35 cellular contexts compared by ENCODE assay signal in the genomic region with DNA sequence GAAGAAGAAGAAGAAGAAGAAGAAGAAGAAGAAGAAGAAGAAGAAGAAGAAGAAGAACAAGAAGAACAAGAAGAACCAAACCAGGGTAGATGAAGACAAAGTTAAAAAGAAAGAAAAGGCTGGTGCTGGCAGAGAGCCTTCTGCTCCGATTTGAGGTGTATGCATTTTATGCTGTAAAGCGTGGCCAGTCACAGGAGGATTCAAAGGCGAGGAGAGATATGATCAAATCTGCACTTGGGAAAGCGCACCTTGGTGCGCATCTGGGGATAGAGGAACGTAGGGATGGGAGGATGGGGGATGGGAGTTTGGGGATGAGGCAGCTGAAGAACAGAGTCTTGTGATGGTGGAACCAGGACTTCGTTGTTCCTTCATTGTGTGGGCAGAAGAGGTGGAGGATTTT. TPM values are rescaled to one million over a fixed set of nuclear protein-coding genes. Genes with fewer than 3 reads are reported as not detected.
"Had no signal": no experiment of that assay in that cellular context is flagged by ENCODE, and none has a peak within 500 bp of the region (broad histone marks: within the 10 kb centered on the region; RNA-seq: fewer than 3 reads in every experiment).

A gene with protein sequence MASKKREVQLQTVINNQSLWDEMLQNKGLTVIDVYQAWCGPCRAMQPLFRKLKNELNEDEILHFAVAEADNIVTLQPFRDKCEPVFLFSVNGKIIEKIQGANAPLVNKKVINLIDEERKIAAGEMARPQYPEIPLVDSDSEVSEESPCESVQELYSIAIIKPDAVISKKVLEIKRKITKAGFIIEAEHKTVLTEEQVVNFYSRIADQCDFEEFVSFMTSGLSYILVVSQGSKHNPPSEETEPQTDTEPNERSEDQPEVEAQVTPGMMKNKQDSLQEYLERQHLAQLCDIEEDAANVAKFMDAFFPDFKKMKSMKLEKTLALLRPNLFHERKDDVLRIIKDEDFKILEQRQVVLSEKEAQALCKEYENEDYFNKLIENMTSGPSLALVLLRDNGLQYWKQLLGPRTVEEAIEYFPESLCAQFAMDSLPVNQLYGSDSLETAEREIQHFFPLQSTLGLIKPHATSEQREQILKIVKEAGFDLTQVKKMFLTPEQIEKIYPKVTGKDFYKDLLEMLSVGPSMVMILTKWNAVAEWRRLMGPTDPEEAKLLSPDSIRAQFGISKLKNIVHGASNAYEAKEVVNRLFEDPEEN (plus strand): TSS at position 301 of the 400 bp plus-strand sequence. CDS start 1,670 bp downstream, outside the sequence.

- H3K4me1 Mint-ChIP-seq: activated CD4-positive, alpha-beta memory T cell treated with anti-CD3 and anti-CD28 coated beads, Interleukin-2, amount 10 ng/mL, durations not matched to agents 7 days and 5 days; activated CD8-positive, alpha-beta memory T cell treated with anti-CD3 and anti-CD28 coated beads, Interleukin-2, amount 10 ng/mL, durations not matched to agents 7 days and 5 days; activated naive CD4-positive, alpha-beta T cell treated with anti-CD3 and anti-CD28 coated beads, Interleukin-2, amount 10 ng/mL, durations not matched to agents 7 days and 5 days; activated naive CD8-positive, alpha-beta T cell treated with anti-CD3 and anti-CD28 coated beads for 36 hours had no signal

- H3K9me3 ChIP-seq: Peyer's patch, SJSA1, SK-N-SH had no signal

- DNase-seq: activated CD4-positive, alpha-beta memory T cell treated with anti-CD3 and anti-CD28 coated beads, Interleukin-2, amount 10 ng/mL, durations not matched to agents 7 days and 5 days; activated CD4-positive, alpha-beta T cell treated with anti-CD3 and anti-CD28 coated beads for 1 hour; activated CD4-positive, alpha-beta T cell treated with anti-CD3 and anti-CD28 coated beads for 48 hours; activated CD4-positive, CD25-positive, alpha-beta regulatory T cell; activated CD8-positive, alpha-beta memory T cell treated with anti-CD3 and anti-CD28 coated beads for 24 hours; activated CD8-positive, alpha-beta memory T cell treated with anti-CD3 and anti-CD28 coated beads, Interleukin-2, amount 10 ng/mL, durations not matched to agents 7 days and 5 days; activated CD8-positive, alpha-beta memory T cell treated with anti-CD3 and anti-CD28 coated beads, Interleukin-2, amount 50 U/mL, for 48 hours; activated effector memory CD4-positive, alpha-beta T cell treated with Interleukin-2 at 50 U/mL for 16 hours; activated naive CD4-positive, alpha-beta T cell treated with anti-CD3 and anti-CD28 coated beads, Interleukin-2, amount 10 ng/mL, durations not matched to agents 7 days and 5 days; activated naive CD8-positive, alpha-beta T cell treated with anti-CD3 and anti-CD28 coated beads for 36 hours; activated T-cell treated with anti-CD3 and anti-CD28 coated beads, Interleukin-2, amount 50 U/mL, for 48 hours; amniotic stem cell; aorta; brain microvascular endothelial cell; central memory CD4-positive, alpha-beta T cell; Karpas-422; KBM-7; NCI-H1105; NCI-H1417 treated with DMSO at 0.1 percent for 48 hours; NCI-H1930; NCI-H2081 treated with DMSO at 0.1 percent for 48 hours; NCI-H2171; NCI-H2227 treated with DMSO at 0.1 percent for 48 hours; NCI-H446; NCI-H510A treated with DMSO at 0.1 percent for 48 hours; NCI-H69; NCI-H82; Peyer's patch; RPMI8226; SHP77 treated with DMSO at 0.1 percent for 48 hours; SK-N-SH; T-helper 9 cell had no signal

- H3K4me2 ChIP-seq: SK-N-SH had no signal

- H3K4me1 ChIP-seq: Peyer's patch, SJSA1 had no signal

- H3K9me2 ChIP-seq: SK-N-SH had no signal

- ATAC-seq: activated CD8-positive, alpha-beta memory T cell treated with anti-CD3 and anti-CD28 coated beads, Interleukin-2, amount 10 ng/mL, durations not matched to agents 7 days and 5 days had no signal

- H3K4me3 Mint-ChIP-seq: activated CD4-positive, alpha-beta memory T cell treated with anti-CD3 and anti-CD28 coated beads, Interleukin-2, amount 10 ng/mL, durations not matched to agents 7 days and 5 days; activated CD8-positive, alpha-beta memory T cell treated with anti-CD3 and anti-CD28 coated beads, Interleukin-2, amount 10 ng/mL, durations not matched to agents 7 days and 5 days; activated naive CD4-positive, alpha-beta T cell treated with anti-CD3 and anti-CD28 coated beads, Interleukin-2, amount 10 ng/mL, durations not matched to agents 7 days and 5 days; activated naive CD8-positive, alpha-beta T cell treated with anti-CD3 and anti-CD28 coated beads for 36 hours; T-helper 1 cell treated with Interleukin-12 subunit alpha and Interleukin-12 subunit beta and Interleukin-4 antibody, amounts not matched to agents 30 μg/mL and 1 μg/mL, for 36 hours had no signal

- H3K36me3 Mint-ChIP-seq: activated CD8-positive, alpha-beta memory T cell treated with anti-CD3 and anti-CD28 coated beads, Interleukin-2, amount 10 ng/mL, durations not matched to agents 7 days and 5 days; activated naive CD4-positive, alpha-beta T cell treated with anti-CD3 and anti-CD28 coated beads, Interleukin-2, amount 10 ng/mL, durations not matched to agents 7 days and 5 days had no signal

- H3K27ac Mint-ChIP-seq: activated CD4-positive, alpha-beta memory T cell treated with anti-CD3 and anti-CD28 coated beads, Interleukin-2, amount 10 ng/mL, durations not matched to agents 7 days and 5 days; activated CD8-positive, alpha-beta memory T cell treated with anti-CD3 and anti-CD28 coated beads, Interleukin-2, amount 10 ng/mL, durations not matched to agents 7 days and 5 days; activated naive CD4-positive, alpha-beta T cell treated with anti-CD3 and anti-CD28 coated beads, Interleukin-2, amount 10 ng/mL, durations not matched to agents 7 days and 5 days; activated naive CD8-positive, alpha-beta T cell treated with anti-CD3 and anti-CD28 coated beads for 36 hours; T-helper 1 cell treated with Interleukin-12 subunit alpha and Interleukin-12 subunit beta and Interleukin-4 antibody, amounts not matched to agents 30 μg/mL and 1 μg/mL, for 36 hours had no signal

- H3K27me3 ChIP-seq: brain microvascular endothelial cell, Peyer's patch, SJSA1 had no signal

- H3K27ac ChIP-seq: brain microvascular endothelial cell, Peyer's patch, SJSA1, VCaP had no signal

- H3K36me3 ChIP-seq: brain microvascular endothelial cell, Peyer's patch, SJSA1 had no signal

- H3K4me3 ChIP-seq: Peyer's patch, SJSA1 had no signal

RNA-seq across cellular contexts. Expression of the gene that starts here (rescaled TPM):
- total RNA-seq: activated CD4-positive, alpha-beta memory T cell treated with anti-CD3 and anti-CD28 coated beads, Interleukin-2, amount 10 ng/mL, durations not matched to agents 7 days and 5 days; activated CD8-positive, alpha-beta memory T cell treated with anti-CD3 and anti-CD28 coated beads, Interleukin-2, amount 10 ng/mL, durations not matched to agents 7 days and 5 days; activated naive CD8-positive, alpha-beta T cell treated with anti-CD3 and anti-CD28 coated beads for 36 hours; SJSA1 had no signal
